Comparison of ENCODE assay signal across 1 cellular context in the genomic region with DNA sequence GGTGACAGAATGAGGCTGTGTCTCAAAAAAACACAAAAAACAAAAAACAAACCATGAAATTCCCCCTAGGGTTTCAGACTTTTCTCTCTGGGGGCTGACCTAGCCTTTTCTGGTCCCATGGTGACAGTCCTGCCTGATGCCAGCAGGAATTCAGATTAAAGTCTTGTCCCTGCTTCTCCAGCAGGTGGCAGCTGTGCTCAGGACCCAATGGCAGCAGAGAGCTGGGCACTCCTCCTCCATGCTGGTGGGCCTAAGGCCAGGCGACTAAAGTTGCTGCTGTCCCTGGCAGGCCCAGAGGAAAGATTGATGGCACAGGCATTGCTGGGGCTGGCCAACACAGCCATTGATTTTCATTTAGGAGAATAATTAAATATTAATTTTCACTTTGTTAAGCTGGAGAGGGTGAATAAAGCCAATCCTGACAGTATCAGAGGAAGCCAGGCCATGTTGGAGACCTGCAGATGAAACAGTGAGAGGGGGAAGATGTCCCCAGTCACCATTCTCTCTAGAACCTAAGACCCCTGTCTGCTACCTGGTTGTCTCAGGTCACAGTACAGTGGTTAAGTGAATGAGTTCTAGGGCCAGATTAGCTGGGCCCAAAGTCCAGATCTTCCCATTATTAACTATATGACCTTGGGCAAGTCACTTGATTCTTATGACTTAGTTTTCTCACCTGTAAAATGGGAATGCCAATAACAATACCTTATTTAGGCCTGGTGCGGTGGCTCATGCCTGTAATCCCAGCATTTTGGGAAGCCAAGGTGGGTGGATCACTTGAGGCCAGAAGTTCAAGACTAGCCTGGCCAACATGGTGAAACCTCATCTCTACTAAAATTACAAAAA.
A peak's percentile ranks its signal among the peaks of the same experiment; 100 is the strongest.
TF ChIP-seq lines count a peak whose summit lies in the region.

No MANE protein-coding gene starts in this region.

TF ChIP-seq in GM12878, 131 proteins besides CTCF, POLR2A, EP300 and RAD21:
- TF ChIP-seq, protein P1, sequence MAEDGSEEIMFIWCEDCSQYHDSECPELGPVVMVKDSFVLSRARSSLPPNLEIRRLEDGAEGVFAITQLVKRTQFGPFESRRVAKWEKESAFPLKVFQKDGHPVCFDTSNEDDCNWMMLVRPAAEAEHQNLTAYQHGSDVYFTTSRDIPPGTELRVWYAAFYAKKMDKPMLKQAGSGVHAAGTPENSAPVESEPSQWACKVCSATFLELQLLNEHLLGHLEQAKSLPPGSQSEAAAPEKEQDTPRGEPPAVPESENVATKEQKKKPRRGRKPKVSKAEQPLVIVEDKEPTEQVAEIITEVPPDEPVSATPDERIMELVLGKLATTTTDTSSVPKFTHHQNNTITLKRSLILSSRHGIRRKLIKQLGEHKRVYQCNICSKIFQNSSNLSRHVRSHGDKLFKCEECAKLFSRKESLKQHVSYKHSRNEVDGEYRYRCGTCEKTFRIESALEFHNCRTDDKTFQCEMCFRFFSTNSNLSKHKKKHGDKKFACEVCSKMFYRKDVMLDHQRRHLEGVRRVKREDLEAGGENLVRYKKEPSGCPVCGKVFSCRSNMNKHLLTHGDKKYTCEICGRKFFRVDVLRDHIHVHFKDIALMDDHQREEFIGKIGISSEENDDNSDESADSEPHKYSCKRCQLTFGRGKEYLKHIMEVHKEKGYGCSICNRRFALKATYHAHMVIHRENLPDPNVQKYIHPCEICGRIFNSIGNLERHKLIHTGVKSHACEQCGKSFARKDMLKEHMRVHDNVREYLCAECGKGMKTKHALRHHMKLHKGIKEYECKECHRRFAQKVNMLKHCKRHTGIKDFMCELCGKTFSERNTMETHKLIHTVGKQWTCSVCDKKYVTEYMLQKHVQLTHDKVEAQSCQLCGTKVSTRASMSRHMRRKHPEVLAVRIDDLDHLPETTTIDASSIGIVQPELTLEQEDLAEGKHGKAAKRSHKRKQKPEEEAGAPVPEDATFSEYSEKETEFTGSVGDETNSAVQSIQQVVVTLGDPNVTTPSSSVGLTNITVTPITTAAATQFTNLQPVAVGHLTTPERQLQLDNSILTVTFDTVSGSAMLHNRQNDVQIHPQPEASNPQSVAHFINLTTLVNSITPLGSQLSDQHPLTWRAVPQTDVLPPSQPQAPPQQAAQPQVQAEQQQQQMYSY (CRISPR knock-in tag; IDR thresholded peaks at IDR 0.05), result no peak
- TF ChIP-seq SRF (IDR thresholded peaks at IDR 0.05; ENCODE audit: low read depth in 2 of 2, low read length in 2 of 2) (no peak), SMC3 (IDR thresholded peaks at IDR 0.05; ENCODE audit: borderline replicate concordance, low read length) (peak; percentile 81), STAT3 (IDR thresholded peaks at IDR 0.05; ENCODE audit: low read depth, low read length) (no peak), YY1 (IDR thresholded peaks at IDR 0.05; ENCODE audit: low read depth, low read length) (peak; percentile 84), POLR2AphosphoS5 (IDR thresholded peaks at IDR 0.05; ENCODE audit: low read length) (no peak), TCF3 (IDR thresholded peaks at IDR 0.05; ENCODE audit: borderline replicate concordance, insufficient read depth, low read depth, low read length) (no peak), CHD2 (IDR thresholded peaks at IDR 0.05; ENCODE audit: borderline replicate concordance, low read depth, low read length) (no peak), CREB1 (IDR thresholded peaks at IDR 0.05; ENCODE audit: low read depth) (no peak), LARP7 (IDR thresholded peaks at IDR 0.05) (no peak), SMAD1 (IDR thresholded peaks at IDR 0.05; ENCODE audit: low read depth, partially characterized antibody) (no peak), BRCA1 (IDR thresholded peaks at IDR 0.05; ENCODE audit: low read depth, low read length) (no peak), POU2F2 (IDR thresholded peaks at IDR 0.05; ENCODE audit: borderline replicate concordance, low read depth, low read length) (no peak), PML (IDR thresholded peaks at IDR 0.05; ENCODE audit: low read length) (no peak), SMARCA5 (IDR thresholded peaks at IDR 0.05) (peak; percentile 42; the same call in 1 of the 2 replicates), ASH2L (IDR thresholded peaks at IDR 0.05; ENCODE audit: borderline replicate concordance, low read depth) (no peak), STAT1 (conservative IDR thresholded peaks at IDR 0.05) (no peak), FOS (IDR thresholded peaks at IDR 0.05; ENCODE audit: borderline replicate concordance, extremely low read depth, insufficient read length) (no peak), CBFB (IDR thresholded peaks at IDR 0.05; ENCODE audit: low read depth) (no peak)
- TF ChIP-seq, protein P2, sequence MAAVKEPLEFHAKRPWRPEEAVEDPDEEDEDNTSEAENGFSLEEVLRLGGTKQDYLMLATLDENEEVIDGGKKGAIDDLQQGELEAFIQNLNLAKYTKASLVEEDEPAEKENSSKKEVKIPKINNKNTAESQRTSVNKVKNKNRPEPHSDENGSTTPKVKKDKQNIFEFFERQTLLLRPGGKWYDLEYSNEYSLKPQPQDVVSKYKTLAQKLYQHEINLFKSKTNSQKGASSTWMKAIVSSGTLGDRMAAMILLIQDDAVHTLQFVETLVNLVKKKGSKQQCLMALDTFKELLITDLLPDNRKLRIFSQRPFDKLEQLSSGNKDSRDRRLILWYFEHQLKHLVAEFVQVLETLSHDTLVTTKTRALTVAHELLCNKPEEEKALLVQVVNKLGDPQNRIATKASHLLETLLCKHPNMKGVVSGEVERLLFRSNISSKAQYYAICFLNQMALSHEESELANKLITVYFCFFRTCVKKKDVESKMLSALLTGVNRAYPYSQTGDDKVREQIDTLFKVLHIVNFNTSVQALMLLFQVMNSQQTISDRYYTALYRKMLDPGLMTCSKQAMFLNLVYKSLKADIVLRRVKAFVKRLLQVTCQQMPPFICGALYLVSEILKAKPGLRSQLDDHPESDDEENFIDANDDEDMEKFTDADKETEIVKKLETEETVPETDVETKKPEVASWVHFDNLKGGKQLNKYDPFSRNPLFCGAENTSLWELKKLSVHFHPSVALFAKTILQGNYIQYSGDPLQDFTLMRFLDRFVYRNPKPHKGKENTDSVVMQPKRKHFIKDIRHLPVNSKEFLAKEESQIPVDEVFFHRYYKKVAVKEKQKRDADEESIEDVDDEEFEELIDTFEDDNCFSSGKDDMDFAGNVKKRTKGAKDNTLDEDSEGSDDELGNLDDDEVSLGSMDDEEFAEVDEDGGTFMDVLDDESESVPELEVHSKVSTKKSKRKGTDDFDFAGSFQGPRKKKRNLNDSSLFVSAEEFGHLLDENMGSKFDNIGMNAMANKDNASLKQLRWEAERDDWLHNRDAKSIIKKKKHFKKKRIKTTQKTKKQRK (IDR thresholded peaks at IDR 0.05; ENCODE audit: low read depth, low read length), result no peak
- TF ChIP-seq, protein P3, sequence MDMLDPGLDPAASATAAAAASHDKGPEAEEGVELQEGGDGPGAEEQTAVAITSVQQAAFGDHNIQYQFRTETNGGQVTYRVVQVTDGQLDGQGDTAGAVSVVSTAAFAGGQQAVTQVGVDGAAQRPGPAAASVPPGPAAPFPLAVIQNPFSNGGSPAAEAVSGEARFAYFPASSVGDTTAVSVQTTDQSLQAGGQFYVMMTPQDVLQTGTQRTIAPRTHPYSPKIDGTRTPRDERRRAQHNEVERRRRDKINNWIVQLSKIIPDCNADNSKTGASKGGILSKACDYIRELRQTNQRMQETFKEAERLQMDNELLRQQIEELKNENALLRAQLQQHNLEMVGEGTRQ (IDR thresholded peaks at IDR 0.05; ENCODE audit: borderline replicate concordance, low read depth, low read length), result no peak
- TF ChIP-seq, protein P4, sequence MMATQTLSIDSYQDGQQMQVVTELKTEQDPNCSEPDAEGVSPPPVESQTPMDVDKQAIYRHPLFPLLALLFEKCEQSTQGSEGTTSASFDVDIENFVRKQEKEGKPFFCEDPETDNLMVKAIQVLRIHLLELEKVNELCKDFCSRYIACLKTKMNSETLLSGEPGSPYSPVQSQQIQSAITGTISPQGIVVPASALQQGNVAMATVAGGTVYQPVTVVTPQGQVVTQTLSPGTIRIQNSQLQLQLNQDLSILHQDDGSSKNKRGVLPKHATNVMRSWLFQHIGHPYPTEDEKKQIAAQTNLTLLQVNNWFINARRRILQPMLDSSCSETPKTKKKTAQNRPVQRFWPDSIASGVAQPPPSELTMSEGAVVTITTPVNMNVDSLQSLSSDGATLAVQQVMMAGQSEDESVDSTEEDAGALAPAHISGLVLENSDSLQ (IDR thresholded peaks at IDR 0.05), result no peak
- TF ChIP-seq, protein P5, sequence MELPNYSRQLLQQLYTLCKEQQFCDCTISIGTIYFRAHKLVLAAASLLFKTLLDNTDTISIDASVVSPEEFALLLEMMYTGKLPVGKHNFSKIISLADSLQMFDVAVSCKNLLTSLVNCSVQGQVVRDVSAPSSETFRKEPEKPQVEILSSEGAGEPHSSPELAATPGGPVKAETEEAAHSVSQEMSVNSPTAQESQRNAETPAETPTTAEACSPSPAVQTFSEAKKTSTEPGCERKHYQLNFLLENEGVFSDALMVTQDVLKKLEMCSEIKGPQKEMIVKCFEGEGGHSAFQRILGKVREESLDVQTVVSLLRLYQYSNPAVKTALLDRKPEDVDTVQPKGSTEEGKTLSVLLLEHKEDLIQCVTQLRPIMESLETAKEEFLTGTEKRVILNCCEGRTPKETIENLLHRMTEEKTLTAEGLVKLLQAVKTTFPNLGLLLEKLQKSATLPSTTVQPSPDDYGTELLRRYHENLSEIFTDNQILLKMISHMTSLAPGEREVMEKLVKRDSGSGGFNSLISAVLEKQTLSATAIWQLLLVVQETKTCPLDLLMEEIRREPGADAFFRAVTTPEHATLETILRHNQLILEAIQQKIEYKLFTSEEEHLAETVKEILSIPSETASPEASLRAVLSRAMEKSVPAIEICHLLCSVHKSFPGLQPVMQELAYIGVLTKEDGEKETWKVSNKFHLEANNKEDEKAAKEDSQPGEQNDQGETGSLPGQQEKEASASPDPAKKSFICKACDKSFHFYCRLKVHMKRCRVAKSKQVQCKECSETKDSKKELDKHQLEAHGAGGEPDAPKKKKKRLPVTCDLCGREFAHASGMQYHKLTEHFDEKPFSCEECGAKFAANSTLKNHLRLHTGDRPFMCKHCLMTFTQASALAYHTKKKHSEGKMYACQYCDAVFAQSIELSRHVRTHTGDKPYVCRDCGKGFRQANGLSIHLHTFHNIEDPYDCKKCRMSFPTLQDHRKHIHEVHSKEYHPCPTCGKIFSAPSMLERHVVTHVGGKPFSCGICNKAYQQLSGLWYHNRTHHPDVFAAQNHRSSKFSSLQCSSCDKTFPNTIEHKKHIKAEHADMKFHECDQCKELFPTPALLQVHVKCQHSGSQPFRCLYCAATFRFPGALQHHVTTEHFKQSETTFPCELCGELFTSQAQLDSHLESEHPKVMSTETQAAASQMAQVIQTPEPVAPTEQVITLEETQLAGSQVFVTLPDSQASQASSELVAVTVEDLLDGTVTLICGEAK (IDR thresholded peaks at IDR 0.05; ENCODE audit: borderline replicate concordance), result no peak
